1 cellular context compared by ENCODE assay signal in the genomic region with DNA sequence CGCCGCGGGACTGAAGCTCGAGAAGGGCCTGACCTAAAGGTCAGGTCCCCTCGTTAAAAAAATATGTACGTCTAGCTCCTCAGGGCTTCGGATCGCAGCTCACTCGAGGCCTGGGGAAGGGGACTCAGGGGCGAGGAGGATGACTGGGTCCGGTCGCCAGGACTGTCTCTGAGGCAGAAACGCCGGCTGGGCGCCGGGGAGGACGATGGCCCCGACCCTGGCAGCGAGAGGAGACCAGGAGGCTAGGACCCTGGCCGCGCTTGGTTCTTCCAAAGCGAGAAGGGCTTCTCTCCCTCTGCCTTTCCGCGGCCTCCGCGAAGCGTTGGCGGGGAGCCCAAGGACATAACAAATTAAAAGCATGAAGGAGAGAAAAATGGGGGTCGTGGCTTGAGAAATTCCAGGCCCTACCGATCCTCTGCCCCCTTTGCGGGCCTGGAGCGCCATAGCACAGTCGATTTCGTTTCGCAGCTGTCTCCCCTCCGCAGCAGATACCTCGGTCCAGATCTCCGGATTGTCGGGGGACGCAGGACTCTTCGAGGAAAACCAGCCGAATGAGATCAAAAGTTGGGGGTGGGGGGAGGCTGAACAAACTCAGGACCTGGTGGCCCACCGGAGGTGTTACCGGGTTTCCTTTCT.
TF ChIP-seq lines count a peak whose summit lies in the region.

No MANE protein-coding gene starts in this region.

TF ChIP-seq in IMR-90, 13 proteins besides CTCF, POLR2A, EP300 and RAD21:
- TF ChIP-seq, protein P1, sequence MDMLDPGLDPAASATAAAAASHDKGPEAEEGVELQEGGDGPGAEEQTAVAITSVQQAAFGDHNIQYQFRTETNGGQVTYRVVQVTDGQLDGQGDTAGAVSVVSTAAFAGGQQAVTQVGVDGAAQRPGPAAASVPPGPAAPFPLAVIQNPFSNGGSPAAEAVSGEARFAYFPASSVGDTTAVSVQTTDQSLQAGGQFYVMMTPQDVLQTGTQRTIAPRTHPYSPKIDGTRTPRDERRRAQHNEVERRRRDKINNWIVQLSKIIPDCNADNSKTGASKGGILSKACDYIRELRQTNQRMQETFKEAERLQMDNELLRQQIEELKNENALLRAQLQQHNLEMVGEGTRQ (IDR thresholded peaks at IDR 0.05; ENCODE audit: low read depth, low read length) = no peak
- TF ChIP-seq MXI1 (IDR thresholded peaks at IDR 0.05; ENCODE audit: borderline replicate concordance, low read depth, low read length) = no peak
- TF ChIP-seq, protein P2, sequence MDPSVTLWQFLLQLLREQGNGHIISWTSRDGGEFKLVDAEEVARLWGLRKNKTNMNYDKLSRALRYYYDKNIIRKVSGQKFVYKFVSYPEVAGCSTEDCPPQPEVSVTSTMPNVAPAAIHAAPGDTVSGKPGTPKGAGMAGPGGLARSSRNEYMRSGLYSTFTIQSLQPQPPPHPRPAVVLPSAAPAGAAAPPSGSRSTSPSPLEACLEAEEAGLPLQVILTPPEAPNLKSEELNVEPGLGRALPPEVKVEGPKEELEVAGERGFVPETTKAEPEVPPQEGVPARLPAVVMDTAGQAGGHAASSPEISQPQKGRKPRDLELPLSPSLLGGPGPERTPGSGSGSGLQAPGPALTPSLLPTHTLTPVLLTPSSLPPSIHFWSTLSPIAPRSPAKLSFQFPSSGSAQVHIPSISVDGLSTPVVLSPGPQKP (IDR thresholded peaks at IDR 0.05; ENCODE audit: borderline replicate concordance, low read depth, low read length) = no peak
- TF ChIP-seq CHD1 (IDR thresholded peaks at IDR 0.05; ENCODE audit: low read depth, low read length) = no peak
- TF ChIP-seq BHLHE40 (IDR thresholded peaks at IDR 0.05; ENCODE audit: low read depth, low read length) = no peak
- TF ChIP-seq CEBPB (IDR thresholded peaks at IDR 0.05; ENCODE audit: low read depth, low read length) = no peak
- no peak for TF ChIP-seq RFX5 (IDR thresholded peaks at IDR 0.05; ENCODE audit: low read depth, low read length)
- no peak for TF ChIP-seq MAZ (IDR thresholded peaks at IDR 0.05; ENCODE audit: borderline replicate concordance, low read depth, low read length)
- TF ChIP-seq RCOR1 (IDR thresholded peaks at IDR 0.05; ENCODE audit: insufficient replicate concordance, low read length) = no peak
- no peak for TF ChIP-seq NFE2L2 (IDR thresholded peaks at IDR 0.05; ENCODE audit: low read depth, low read length)
- no peak for TF ChIP-seq SMC3 (IDR thresholded peaks at IDR 0.05; ENCODE audit: low read depth, low read length)
- TF ChIP-seq MAFK (IDR thresholded peaks at IDR 0.05; ENCODE audit: low read depth, low read length) = no peak
- no peak for TF ChIP-seq FOS (IDR thresholded peaks at IDR 0.05; ENCODE audit: low read depth, low read length)
